In the genomic region with DNA sequence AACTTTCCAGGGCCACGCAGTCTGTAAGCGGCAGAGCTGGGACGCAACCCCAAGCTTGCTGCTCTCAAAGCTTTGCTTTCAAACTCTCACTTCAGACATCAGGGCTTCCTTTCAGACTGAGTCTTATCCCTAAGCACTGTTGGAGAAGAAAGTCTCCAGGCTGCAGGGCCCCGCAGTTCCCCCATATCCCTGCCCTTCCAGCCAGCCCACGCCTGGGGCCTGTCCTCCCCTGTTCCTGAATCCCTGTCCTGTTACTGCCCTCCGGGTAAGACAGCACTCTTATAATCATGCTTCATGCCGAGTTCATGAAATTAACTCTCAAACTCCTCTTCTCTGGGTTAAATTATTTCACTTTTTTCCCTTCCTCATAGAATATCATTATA, we compare ENCODE assay signal across 2 cellular contexts.
TF ChIP-seq lines count a peak whose summit lies in the region.

No MANE protein-coding gene starts in this region.

TF ChIP-seq in HepG2, 621 proteins besides CTCF, POLR2A, EP300 and RAD21:
- TF ChIP-seq ZBTB7A (CRISPR knock-in tag; IDR thresholded peaks at IDR 0.05) (no peak), MEIS2 (CRISPR knock-in tag; IDR thresholded peaks at IDR 0.05) (no peak), KDM1A (CRISPR knock-in tag; IDR thresholded peaks at IDR 0.05) (no peak)
- TF ChIP-seq, protein P1, sequence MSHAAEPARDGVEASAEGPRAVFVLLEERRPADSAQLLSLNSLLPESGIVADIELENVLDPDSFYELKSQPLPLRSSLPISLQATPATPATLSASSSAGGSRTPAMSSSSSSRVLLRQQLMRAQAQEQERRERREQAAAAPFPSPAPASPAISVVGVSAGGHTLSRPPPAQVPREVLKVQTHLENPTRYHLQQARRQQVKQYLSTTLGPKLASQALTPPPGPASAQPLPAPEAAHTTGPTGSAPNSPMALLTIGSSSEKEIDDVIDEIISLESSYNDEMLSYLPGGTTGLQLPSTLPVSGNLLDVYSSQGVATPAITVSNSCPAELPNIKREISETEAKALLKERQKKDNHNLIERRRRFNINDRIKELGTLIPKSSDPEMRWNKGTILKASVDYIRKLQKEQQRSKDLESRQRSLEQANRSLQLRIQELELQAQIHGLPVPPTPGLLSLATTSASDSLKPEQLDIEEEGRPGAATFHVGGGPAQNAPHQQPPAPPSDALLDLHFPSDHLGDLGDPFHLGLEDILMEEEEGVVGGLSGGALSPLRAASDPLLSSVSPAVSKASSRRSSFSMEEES (CRISPR knock-in tag; IDR thresholded peaks at IDR 0.05): no peak

TF ChIP-seq in HCT116, 20 proteins besides CTCF, POLR2A, EP300 and RAD21:
- TF ChIP-seq, protein P2, sequence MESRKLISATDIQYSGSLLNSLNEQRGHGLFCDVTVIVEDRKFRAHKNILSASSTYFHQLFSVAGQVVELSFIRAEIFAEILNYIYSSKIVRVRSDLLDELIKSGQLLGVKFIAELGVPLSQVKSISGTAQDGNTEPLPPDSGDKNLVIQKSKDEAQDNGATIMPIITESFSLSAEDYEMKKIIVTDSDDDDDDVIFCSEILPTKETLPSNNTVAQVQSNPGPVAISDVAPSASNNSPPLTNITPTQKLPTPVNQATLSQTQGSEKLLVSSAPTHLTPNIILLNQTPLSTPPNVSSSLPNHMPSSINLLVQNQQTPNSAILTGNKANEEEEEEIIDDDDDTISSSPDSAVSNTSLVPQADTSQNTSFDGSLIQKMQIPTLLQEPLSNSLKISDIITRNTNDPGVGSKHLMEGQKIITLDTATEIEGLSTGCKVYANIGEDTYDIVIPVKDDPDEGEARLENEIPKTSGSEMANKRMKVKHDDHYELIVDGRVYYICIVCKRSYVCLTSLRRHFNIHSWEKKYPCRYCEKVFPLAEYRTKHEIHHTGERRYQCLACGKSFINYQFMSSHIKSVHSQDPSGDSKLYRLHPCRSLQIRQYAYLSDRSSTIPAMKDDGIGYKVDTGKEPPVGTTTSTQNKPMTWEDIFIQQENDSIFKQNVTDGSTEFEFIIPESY (IDR thresholded peaks at IDR 0.05; ENCODE audit: extremely low read depth, insufficient replicate concordance, low read length): no peak
- TF ChIP-seq SRF (IDR thresholded peaks at IDR 0.05; ENCODE audit: low read depth) (no peak), SP1 (IDR thresholded peaks at IDR 0.05; ENCODE audit: low read depth) (no peak), EGR1 (IDR thresholded peaks at IDR 0.05; ENCODE audit: low read depth) (no peak), JUND (IDR thresholded peaks at IDR 0.05) (no peak), TCF7L2 (IDR thresholded peaks at IDR 0.05; ENCODE audit: borderline replicate concordance, extremely low read depth, insufficient read depth, insufficient read length) (no peak), FOSL1 (IDR thresholded peaks at IDR 0.05; ENCODE audit: low read depth) (no peak), ZNF274 (IDR thresholded peaks at IDR 0.05; ENCODE audit: low read depth, low read length) (no peak), YY1 (IDR thresholded peaks at IDR 0.05; ENCODE audit: extremely low read depth, insufficient replicate concordance, low read depth, low read length) (no peak), SIN3A (IDR thresholded peaks at IDR 0.05; ENCODE audit: low read depth) (no peak), CBX3 (IDR thresholded peaks at IDR 0.05; ENCODE audit: low read depth) (no peak)
- TF ChIP-seq, protein P3, sequence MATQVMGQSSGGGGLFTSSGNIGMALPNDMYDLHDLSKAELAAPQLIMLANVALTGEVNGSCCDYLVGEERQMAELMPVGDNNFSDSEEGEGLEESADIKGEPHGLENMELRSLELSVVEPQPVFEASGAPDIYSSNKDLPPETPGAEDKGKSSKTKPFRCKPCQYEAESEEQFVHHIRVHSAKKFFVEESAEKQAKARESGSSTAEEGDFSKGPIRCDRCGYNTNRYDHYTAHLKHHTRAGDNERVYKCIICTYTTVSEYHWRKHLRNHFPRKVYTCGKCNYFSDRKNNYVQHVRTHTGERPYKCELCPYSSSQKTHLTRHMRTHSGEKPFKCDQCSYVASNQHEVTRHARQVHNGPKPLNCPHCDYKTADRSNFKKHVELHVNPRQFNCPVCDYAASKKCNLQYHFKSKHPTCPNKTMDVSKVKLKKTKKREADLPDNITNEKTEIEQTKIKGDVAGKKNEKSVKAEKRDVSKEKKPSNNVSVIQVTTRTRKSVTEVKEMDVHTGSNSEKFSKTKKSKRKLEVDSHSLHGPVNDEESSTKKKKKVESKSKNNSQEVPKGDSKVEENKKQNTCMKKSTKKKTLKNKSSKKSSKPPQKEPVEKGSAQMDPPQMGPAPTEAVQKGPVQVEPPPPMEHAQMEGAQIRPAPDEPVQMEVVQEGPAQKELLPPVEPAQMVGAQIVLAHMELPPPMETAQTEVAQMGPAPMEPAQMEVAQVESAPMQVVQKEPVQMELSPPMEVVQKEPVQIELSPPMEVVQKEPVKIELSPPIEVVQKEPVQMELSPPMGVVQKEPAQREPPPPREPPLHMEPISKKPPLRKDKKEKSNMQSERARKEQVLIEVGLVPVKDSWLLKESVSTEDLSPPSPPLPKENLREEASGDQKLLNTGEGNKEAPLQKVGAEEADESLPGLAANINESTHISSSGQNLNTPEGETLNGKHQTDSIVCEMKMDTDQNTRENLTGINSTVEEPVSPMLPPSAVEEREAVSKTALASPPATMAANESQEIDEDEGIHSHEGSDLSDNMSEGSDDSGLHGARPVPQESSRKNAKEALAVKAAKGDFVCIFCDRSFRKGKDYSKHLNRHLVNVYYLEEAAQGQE (IDR thresholded peaks at IDR 0.05; ENCODE audit: low read depth): no peak
- TF ChIP-seq, protein P4, sequence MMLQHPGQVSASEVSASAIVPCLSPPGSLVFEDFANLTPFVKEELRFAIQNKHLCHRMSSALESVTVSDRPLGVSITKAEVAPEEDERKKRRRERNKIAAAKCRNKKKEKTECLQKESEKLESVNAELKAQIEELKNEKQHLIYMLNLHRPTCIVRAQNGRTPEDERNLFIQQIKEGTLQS (IDR thresholded peaks at IDR 0.05): no peak
- TF ChIP-seq, protein P5, sequence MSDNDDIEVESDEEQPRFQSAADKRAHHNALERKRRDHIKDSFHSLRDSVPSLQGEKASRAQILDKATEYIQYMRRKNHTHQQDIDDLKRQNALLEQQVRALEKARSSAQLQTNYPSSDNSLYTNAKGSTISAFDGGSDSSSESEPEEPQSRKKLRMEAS (IDR thresholded peaks at IDR 0.05): no peak
